ENCODE assay signal across 24 cellular contexts in the genomic region with DNA sequence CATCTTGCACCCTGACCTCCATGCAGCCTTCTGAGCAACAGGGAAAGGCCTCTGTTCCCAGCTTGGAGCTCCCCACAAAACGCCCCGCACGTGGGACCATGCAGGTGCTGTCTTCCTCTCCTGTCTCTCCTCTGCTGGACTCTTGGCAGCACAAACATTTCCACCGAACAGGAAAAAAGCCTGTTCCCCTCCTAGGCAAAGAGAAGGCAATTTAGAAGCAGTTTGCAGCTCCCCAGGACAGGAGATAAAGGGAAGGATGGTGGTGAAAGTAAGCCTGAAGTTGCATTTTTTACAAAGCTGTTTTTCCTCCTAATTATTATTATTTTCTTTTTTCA. TPM values are rescaled to one million over a fixed set of nuclear protein-coding genes. Genes with fewer than 3 reads are reported as not detected.
A peak's percentile ranks its signal among the peaks of the same experiment; 100 is the strongest.
DNase-seq lines count a peak whose midpoint lies in the region; ATAC-seq and TF ChIP-seq lines count a peak whose summit lies in the region.
"Had no signal": no experiment of that assay in that cellular context is flagged by ENCODE, and none has a peak within 500 bp of the region (broad histone marks: within the 10 kb centered on the region; RNA-seq: fewer than 3 reads in every experiment).

No MANE protein-coding gene starts in this region.

- H3K4me2 ChIP-seq in GM23338 = no peak overlapping the region
- H3K4me2 ChIP-seq: A549 had no signal

- no peak for TF ChIP-seq POLR2A in vagina (IDR thresholded peaks at IDR 0.05)

- H3K4me1 Mint-ChIP-seq in nephron progenitor cell (peaks cover 8% of the 10 kb centered on the region), GM23338 (peaks cover 9% of the 10 kb centered on the region; the same call in 1 of the 3 replicates)

- H3K4me3 Mint-ChIP-seq in nephron progenitor cell (no peak overlapping the region), GM23338 (no peak overlapping the region)
- H3K4me3 Mint-ChIP-seq: CD4-positive, alpha-beta T cell; HFFc6; IgD-negative memory B cell had no signal

- 85% methylated on average over 4 of the region's 4 CpGs for WGBS in right cardiac atrium

- H3F3A ChIP-seq in GM23338 (replicated peaks; ENCODE audit: low read depth) = 0 out of 2 replicates have a peak, but pooled peaks cover 4% of the 10 kb centered on the region

- H2AFZ ChIP-seq in GM23338 = no peak overlapping the region

- H3K4me1 ChIP-seq in right cardiac atrium (ENCODE audit: control insufficient read depth, insufficient read depth, low read length) = no peaks in the 10 kb centered on the region
- H3K4me1 ChIP-seq in vagina = peaks cover 16% of the 10 kb centered on the region
- no peaks in the 10 kb centered on the region; the same call in 1 of the 2 replicates for H3K4me1 ChIP-seq in GM23338 (ENCODE audit: insufficient read depth)
- peaks cover 0 to 12% of the 10 kb centered on the region in 2 donors for H3K4me1 ChIP-seq in left lung

- no peaks in the 10 kb centered on the region for H3K9me3 ChIP-seq in right cardiac atrium (ENCODE audit: control insufficient read depth, low read length)
- no peaks in the 10 kb centered on the region for H3K9me3 ChIP-seq in vagina
- H3K9me3 ChIP-seq in left lung = no peaks in the 10 kb centered on the region

- H3K27me3 ChIP-seq in right cardiac atrium (ENCODE audit: control insufficient read depth, insufficient read depth) (no peaks in the 10 kb centered on the region), vagina (no peaks in the 10 kb centered on the region), GM23338 (ENCODE audit: insufficient read depth) (no peaks in the 10 kb centered on the region), left lung (no peaks in the 10 kb centered on the region)

- ATAC-seq in Right ventricle myocardium inferior (no peak), right cardiac atrium (no peak), GM23338 (no peak), left lung (no peak)
- ATAC-seq: A549, HCT116 had no signal

- intact Hi-C loops in Right ventricle myocardium inferior (cut with DNase I) (loop anchor here (5.0 kb wide), 1 partner anchor 52 kb away; no protein-coding TSS in a partner anchor), right cardiac atrium (cut with DNase I) (loop anchor here in 2 of 4 donors (5.0 to 10.0 kb wide), 2 partner anchors 42 to 55 kb away; no protein-coding TSS in a partner anchor), vagina (cut with DNase I) (loop anchor here (10.0 kb wide), 1 partner anchor 115 kb away; no protein-coding TSS in a partner anchor), left lung (cut with DNase I) (no loop called here)

- TF ChIP-seq CTCF in nephron progenitor cell (IDR thresholded peaks at IDR 0.05) = no peak
- TF ChIP-seq CTCF in vagina (IDR thresholded peaks at IDR 0.05) = no peak
- no peak for TF ChIP-seq CTCF in GM23338 (conservative IDR thresholded peaks at IDR 0.05; ENCODE audit: low read depth in 2 of 2)
- no peak for TF ChIP-seq CTCF in left lung (IDR thresholded peaks at IDR 0.05)

- H3K36me3 Mint-ChIP-seq in nephron progenitor cell (ENCODE audit: low read depth) (no peaks in the 10 kb centered on the region), GM23338 (ENCODE audit: low read depth) (0 out of 3 replicates have a peak, but pooled peaks cover 2% of the 10 kb centered on the region)

- H3K27ac Mint-ChIP-seq in nephron progenitor cell = peak overlapping the region; percentile 68
- no peak overlapping the region for H3K27ac Mint-ChIP-seq in GM23338
- H3K27ac Mint-ChIP-seq: CD4-positive, alpha-beta T cell; HFFc6; IgD-negative memory B cell had no signal

- no peaks in the 10 kb centered on the region for H3K36me3 ChIP-seq in vagina
- no peaks in the 10 kb centered on the region for H3K36me3 ChIP-seq in GM23338 (ENCODE audit: insufficient read depth)
- H3K36me3 ChIP-seq in left lung = no peaks in the 10 kb centered on the region

- H3K9me2 ChIP-seq in GM23338 (ENCODE audit: insufficient read depth) = no peaks in the 10 kb centered on the region

- H3K79me2 ChIP-seq in GM23338 (replicated peaks; ENCODE audit: insufficient read depth) = no peaks in the 10 kb centered on the region

- no peak overlapping the region for H3K4me3 ChIP-seq in right cardiac atrium (ENCODE audit: low read length)
- no peak overlapping the region for H3K4me3 ChIP-seq in vagina
- H3K4me3 ChIP-seq in GM23338 = no peak overlapping the region
- H3K4me3 ChIP-seq in left lung = no peak overlapping the region
- H3K4me3 ChIP-seq: A549 had no signal

- no peaks in the 10 kb centered on the region for H4K20me1 ChIP-seq in GM23338 (replicated peaks; ENCODE audit: insufficient read depth)

- no peaks in the 10 kb centered on the region for H3K9me3 Mint-ChIP-seq in nephron progenitor cell
- 0 out of 3 replicates have a peak, but pooled peaks cover 5% of the 10 kb centered on the region for H3K9me3 Mint-ChIP-seq in GM23338
- H3K9me3 Mint-ChIP-seq: CD4-positive, alpha-beta T cell; HFFc6 had no signal

- H3K27ac ChIP-seq in right cardiac atrium (ENCODE audit: low read length) = no peak overlapping the region
- H3K27ac ChIP-seq in vagina = no peak overlapping the region
- no peak overlapping the region for H3K27ac ChIP-seq in GM23338 (ENCODE audit: low read depth)
- no peak overlapping the region for H3K27ac ChIP-seq in left lung
- H3K27ac ChIP-seq: 22Rv1, A549, C4-2B, HL-60 had no signal

- peaks cover 18% of the 10 kb centered on the region for H3K27me3 Mint-ChIP-seq in nephron progenitor cell (ENCODE audit: low read depth, poor library complexity)
- peaks cover 12% of the 10 kb centered on the region for H3K27me3 Mint-ChIP-seq in GM23338 (ENCODE audit: insufficient read depth, low read depth, poor library complexity)
- H3K27me3 Mint-ChIP-seq: CD4-positive, alpha-beta T cell; IgD-negative memory B cell had no signal

- peak; percentile 30 for DNase-seq in Right ventricle myocardium inferior (ENCODE audit: missing footprints)
- DNase-seq in right cardiac atrium = no peak
- peak; percentile 88 for DNase-seq in cerebellar cortex (ENCODE audit: low spot score)
- DNase-seq in nephron progenitor cell = no peak
- DNase-seq in vagina (ENCODE audit: extremely low spot score in 2 of 2) = no peak
- DNase-seq in GM23338 (ENCODE audit: low spot score) = no peak
- DNase-seq in left lung = no peak
- DNase-seq: AML-193; Caco-2; CD4-positive, alpha-beta T cell; DMS153; DMS79; GF-D8; GOT3; H7; HFFc6 had no signal

TF ChIP-seq in GM23338, 12 proteins besides CTCF, POLR2A, EP300 and RAD21 (continues in another document):
- TF ChIP-seq, protein P1, sequence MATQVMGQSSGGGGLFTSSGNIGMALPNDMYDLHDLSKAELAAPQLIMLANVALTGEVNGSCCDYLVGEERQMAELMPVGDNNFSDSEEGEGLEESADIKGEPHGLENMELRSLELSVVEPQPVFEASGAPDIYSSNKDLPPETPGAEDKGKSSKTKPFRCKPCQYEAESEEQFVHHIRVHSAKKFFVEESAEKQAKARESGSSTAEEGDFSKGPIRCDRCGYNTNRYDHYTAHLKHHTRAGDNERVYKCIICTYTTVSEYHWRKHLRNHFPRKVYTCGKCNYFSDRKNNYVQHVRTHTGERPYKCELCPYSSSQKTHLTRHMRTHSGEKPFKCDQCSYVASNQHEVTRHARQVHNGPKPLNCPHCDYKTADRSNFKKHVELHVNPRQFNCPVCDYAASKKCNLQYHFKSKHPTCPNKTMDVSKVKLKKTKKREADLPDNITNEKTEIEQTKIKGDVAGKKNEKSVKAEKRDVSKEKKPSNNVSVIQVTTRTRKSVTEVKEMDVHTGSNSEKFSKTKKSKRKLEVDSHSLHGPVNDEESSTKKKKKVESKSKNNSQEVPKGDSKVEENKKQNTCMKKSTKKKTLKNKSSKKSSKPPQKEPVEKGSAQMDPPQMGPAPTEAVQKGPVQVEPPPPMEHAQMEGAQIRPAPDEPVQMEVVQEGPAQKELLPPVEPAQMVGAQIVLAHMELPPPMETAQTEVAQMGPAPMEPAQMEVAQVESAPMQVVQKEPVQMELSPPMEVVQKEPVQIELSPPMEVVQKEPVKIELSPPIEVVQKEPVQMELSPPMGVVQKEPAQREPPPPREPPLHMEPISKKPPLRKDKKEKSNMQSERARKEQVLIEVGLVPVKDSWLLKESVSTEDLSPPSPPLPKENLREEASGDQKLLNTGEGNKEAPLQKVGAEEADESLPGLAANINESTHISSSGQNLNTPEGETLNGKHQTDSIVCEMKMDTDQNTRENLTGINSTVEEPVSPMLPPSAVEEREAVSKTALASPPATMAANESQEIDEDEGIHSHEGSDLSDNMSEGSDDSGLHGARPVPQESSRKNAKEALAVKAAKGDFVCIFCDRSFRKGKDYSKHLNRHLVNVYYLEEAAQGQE (IDR thresholded peaks at IDR 0.05; ENCODE audit: unreplicated experiment) = no peak
- TF ChIP-seq EZH2 (IDR thresholded peaks at IDR 0.05; ENCODE audit: low read depth, unreplicated experiment) = no peak
- no peak for TF ChIP-seq EZH2phosphoT487 (IDR thresholded peaks at IDR 0.05; ENCODE audit: unreplicated experiment)

RNA-seq across cellular contexts. Expression of gene CIBAR2, which starts 7.7 kb away (rescaled TPM):
- not detected for total RNA-seq in Right ventricle myocardium inferior
- total RNA-seq in right cardiac atrium = not detected
- polyA plus RNA-seq in right cardiac atrium = 0.09 TPM
- not detected for total RNA-seq in vagina
- not detected in 2 replicates for total RNA-seq in GM23338 (2014; rRNA removed; shearing (Covaris generic))
- not detected in 2 replicates for polyA plus RNA-seq in GM23338 (2016; fragmentation: Nextera tagmentation; extraction: Ambion mirVana)
- 1 to 10 TPM in 1 of 2 donors, under 1 TPM in 1; 0.29 to 9.6 TPM for total RNA-seq in left lung
- total RNA-seq: Caco-2; CD4-positive, alpha-beta T cell; Daoy; H7; HFFc6; HT1080 had no signal
- polyA plus RNA-seq: A549, IgD-negative memory B cell had no signal

Comparison
In these comparisons a context has a peak if more than half of its experiments do, and no peak if none do; other contexts are left out.
1. DNase-seq: peak in Right ventricle myocardium inferior (single experiment) and cerebellar cortex (single experiment); none in right cardiac atrium (0 of 3), nephron progenitor cell (single experiment), vagina (0 of 2), GM23338 (single experiment) and left lung (0 of 2).
2. intact Hi-C loops: an anchor here in Right ventricle myocardium inferior (5.0 kb wide) and vagina (10.0 kb wide); none called in left lung.